11 cellular contexts compared by ENCODE assay signal in genomic region chr17:82552580-82552979, GRCh38. TPM values are rescaled to one million over a fixed set of nuclear protein-coding genes. Genes with fewer than 3 reads are reported as not detected.
DNase-seq lines count a peak whose midpoint lies in the region; ATAC-seq and TF ChIP-seq lines count a peak whose summit lies in the region.
"Had no signal": no experiment of that assay in that cellular context is flagged by ENCODE, and none has a peak within 500 bp of the region (broad histone marks: within the 10 kb centered on the region; RNA-seq: fewer than 3 reads in every experiment).

No MANE protein-coding gene starts in this region.

- CTCF ChIA-PET in activated CD8-positive, alpha-beta memory T cell treated with anti-CD3 and anti-CD28 coated beads, Interleukin-2, amount 10 ng/mL, durations not matched to agents 7 days and 5 days (lab: Charles Lee), result interaction anchor here (2.4 kb wide), 1 partner anchor 32 kb away, joined by 15 read pairs; the partner anchor contains the start of gene FOXK2

- H3K9ac ChIP-seq in muscle layer of colon (ENCODE audit: low read length), result peak overlapping the region; percentile 19

- no peak for DNase-seq in activated CD8-positive, alpha-beta memory T cell treated with anti-CD3 and anti-CD28 coated beads, Interleukin-2, amount 10 ng/mL, durations not matched to agents 7 days and 5 days
- DNase-seq in activated CD8-positive, alpha-beta memory T cell treated with anti-CD3 and anti-CD28 coated beads for 24 hours, result no peak
- DNase-seq in central memory CD8-positive, alpha-beta T cell (ENCODE audit: low spot score in 2 of 2), result no peak
- DNase-seq in tibial nerve (ENCODE audit: low spot score in 2 of 2) (no peak), AG08396 (ENCODE audit: low spot score) (no peak), SIG-M5 treated with dmso at 0.1 percent for 504 hours (lab: John Stamatoyannopoulos, UW; ENCODE audit: unreplicated experiment) (no peak)
- DNase-seq: hippocampal formation had no signal

- peaks cover 3% of the 10 kb centered on the region for H3K36me3 Mint-ChIP-seq in activated CD8-positive, alpha-beta memory T cell treated with anti-CD3 and anti-CD28 coated beads, Interleukin-2, amount 10 ng/mL, durations not matched to agents 7 days and 5 days
- no peaks in the 10 kb centered on the region for H3K36me3 Mint-ChIP-seq in central memory CD8-positive, alpha-beta T cell (ENCODE audit: insufficient read depth)

- peaks cover 58% of the 10 kb centered on the region for H3K4me1 ChIP-seq in muscle layer of colon (ENCODE audit: insufficient read depth, low read length)
- H3K4me1 ChIP-seq in tibial nerve, result peaks cover 0 to 68% (median 29%) of the 10 kb centered on the region in 4 donors

- H3K27ac ChIP-seq in muscle layer of colon (ENCODE audit: low read depth, low read length), result peak overlapping the region; percentile 4
- peak overlapping the region in 3 of 4 donors; percentile 32 to 72 (median 71) for H3K27ac ChIP-seq in tibial nerve
- H3K27ac ChIP-seq: suprapubic skin had no signal

- no peaks in the 10 kb centered on the region for H3K9me3 Mint-ChIP-seq in activated CD8-positive, alpha-beta memory T cell treated with anti-CD3 and anti-CD28 coated beads, Interleukin-2, amount 10 ng/mL, durations not matched to agents 7 days and 5 days (ENCODE audit: low read depth)
- H3K9me3 Mint-ChIP-seq in central memory CD8-positive, alpha-beta T cell, result no peaks in the 10 kb centered on the region
- H3K9me3 Mint-ChIP-seq: CD8-positive, alpha-beta T cell had no signal

- H3K4me3 ChIP-seq in muscle layer of colon (ENCODE audit: low read depth in 1 of 2, low read length in 2 of 2), result peak overlapping the region in 1 of 2 donors; percentile 32
- H3K4me3 ChIP-seq in tibial nerve, result no peak overlapping the region
- H3K4me3 ChIP-seq: suprapubic skin had no signal

- H3K4me3 Mint-ChIP-seq in activated CD8-positive, alpha-beta memory T cell treated with anti-CD3 and anti-CD28 coated beads, Interleukin-2, amount 10 ng/mL, durations not matched to agents 7 days and 5 days, result no peak overlapping the region
- H3K4me3 Mint-ChIP-seq in central memory CD8-positive, alpha-beta T cell, result no peak overlapping the region
- H3K4me3 Mint-ChIP-seq: CD8-positive, alpha-beta T cell had no signal

- H3K4me1 Mint-ChIP-seq in activated CD8-positive, alpha-beta memory T cell treated with anti-CD3 and anti-CD28 coated beads, Interleukin-2, amount 10 ng/mL, durations not matched to agents 7 days and 5 days, result peaks cover 29% of the 10 kb centered on the region
- H3K4me1 Mint-ChIP-seq in central memory CD8-positive, alpha-beta T cell, result peaks cover 34% of the 10 kb centered on the region

- H3K36me3 ChIP-seq in muscle layer of colon (ENCODE audit: insufficient read depth, low read length) (no peaks in the 10 kb centered on the region), tibial nerve (no peaks in the 10 kb centered on the region)
- H3K36me3 ChIP-seq: suprapubic skin had no signal

- TF ChIP-seq CTCF in tibial nerve (IDR thresholded peaks at IDR 0.05), result no peak

- H3K27ac Mint-ChIP-seq in activated CD8-positive, alpha-beta memory T cell treated with anti-CD3 and anti-CD28 coated beads, Interleukin-2, amount 10 ng/mL, durations not matched to agents 7 days and 5 days, result peak overlapping the region; percentile 0
- H3K27ac Mint-ChIP-seq in central memory CD8-positive, alpha-beta T cell (ENCODE audit: low read depth), result peak overlapping the region; percentile 52
- H3K27ac Mint-ChIP-seq: CD8-positive, alpha-beta T cell had no signal

- no peaks in the 10 kb centered on the region for H3K27me3 Mint-ChIP-seq in activated CD8-positive, alpha-beta memory T cell treated with anti-CD3 and anti-CD28 coated beads, Interleukin-2, amount 10 ng/mL, durations not matched to agents 7 days and 5 days
- no peaks in the 10 kb centered on the region for H3K27me3 Mint-ChIP-seq in central memory CD8-positive, alpha-beta T cell

- no peaks in the 10 kb centered on the region for H3K9me3 ChIP-seq in muscle layer of colon (ENCODE audit: low read length)
- no peaks in the 10 kb centered on the region for H3K9me3 ChIP-seq in tibial nerve
- H3K9me3 ChIP-seq: suprapubic skin had no signal

- ATAC-seq in activated CD8-positive, alpha-beta memory T cell treated with anti-CD3 and anti-CD28 coated beads, Interleukin-2, amount 10 ng/mL, durations not matched to agents 7 days and 5 days, result no peak
- ATAC-seq in central memory CD8-positive, alpha-beta T cell (replicated peaks; ENCODE audit: extremely low read depth, poor library complexity, severe bottlenecking), result no peak
- ATAC-seq in GM19395 (IDR thresholded peaks at IDR 0.05; ENCODE audit: unreplicated experiment), result no peak

- 63 to 80% methylated on average over 13 of the region's 13 CpGs for WGBS in tibial nerve, 2 donors

- H3K27me3 ChIP-seq in muscle layer of colon (ENCODE audit: control insufficient read depth in 1 of 2, insufficient read depth in 2 of 2, low read length in 2 of 2) (no peaks in the 10 kb centered on the region), tibial nerve (no peaks in the 10 kb centered on the region)
- H3K27me3 ChIP-seq: suprapubic skin had no signal

- no peak for TF ChIP-seq POLR2A in tibial nerve (IDR thresholded peaks at IDR 0.05)

- no peak for TF ChIP-seq EP300 in tibial nerve (IDR thresholded peaks at IDR 0.05)

RNA-seq across cellular contexts. Expression of gene FOXK2, which starts 33.0 kb away (rescaled TPM):
- total RNA-seq in activated CD8-positive, alpha-beta memory T cell treated with anti-CD3 and anti-CD28 coated beads, Interleukin-2, amount 10 ng/mL, durations not matched to agents 7 days and 5 days, result 10 to 100 TPM; 81.7 to 85.1 TPM
- total RNA-seq in tibial nerve, result 10 to 100 TPM; 29.6 to 65.4 (median 33.3) TPM
